8 cellular contexts compared by ENCODE assay signal in the genomic region with DNA sequence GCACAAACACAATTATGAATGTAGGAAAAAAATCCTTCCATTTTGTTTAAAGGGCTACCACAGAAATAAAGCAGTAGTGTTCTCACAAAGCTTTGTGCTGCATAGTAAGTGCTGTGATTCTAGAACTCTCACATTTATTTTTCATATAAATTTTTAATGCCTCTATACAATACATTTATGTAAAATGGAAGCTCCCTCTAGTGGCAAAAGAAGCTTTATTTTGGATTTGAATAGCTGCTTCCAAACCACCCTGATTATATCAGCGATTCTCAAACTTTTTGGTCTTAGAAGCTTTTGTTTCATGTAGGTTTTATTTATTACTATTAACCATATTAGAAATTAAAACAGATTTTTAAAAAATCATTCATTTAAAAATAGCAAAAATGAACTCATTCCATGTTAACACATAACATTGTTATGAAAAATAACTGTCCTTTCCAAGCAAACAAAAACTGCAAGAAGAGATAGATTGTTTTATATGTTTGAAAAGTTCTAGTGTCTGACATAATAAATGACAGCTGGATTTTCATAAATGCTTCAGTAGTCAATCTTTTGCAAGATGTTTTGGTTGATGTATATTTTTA. TPM values are rescaled to one million over a fixed set of nuclear protein-coding genes. Genes with fewer than 3 reads are reported as not detected.
DNase-seq lines count a peak whose midpoint lies in the region; ATAC-seq and TF ChIP-seq lines count a peak whose summit lies in the region.

No MANE protein-coding gene starts in this region.

- TF ChIP-seq CTCF in GM20000 (IDR thresholded peaks at IDR 0.05; ENCODE audit: extremely low read depth, missing control alignments) (peak; percentile 31), RWPE1 (conservative IDR thresholded peaks at IDR 0.05; ENCODE audit: low read depth) (peak; percentile 70), fibroblast of villous mesenchyme (IDR thresholded peaks at IDR 0.05; ENCODE audit: insufficient read depth, low read depth, low read length) (peak; percentile 43)

- CTCF ChIA-PET in RWPE1 (lab: Yijun Ruan, JAX): interaction anchor here (0.5 to 1.6 kb wide), 11 partner anchors 9 to 1600 kb away, joined by 3 to 6 read pairs (median 4); no protein-coding TSS in a partner anchor

- DNase-seq in AG08395 (ENCODE audit: low spot score): peak; percentile 4
- no peak for DNase-seq in GM20000 (ENCODE audit: low spot score)
- DNase-seq in RWPE1 (ENCODE audit: low spot score): no peak
- peak; percentile 22 for DNase-seq in fibroblast of villous mesenchyme (ENCODE audit: low read depth)
- no peak for DNase-seq in stimulated activated naive CD8-positive, alpha-beta T cell treated with anti-CD3 and anti-CD28 coated beads, Interleukin-15, Interleukin-2, amounts not matched to agents 100 U/mL and 50 U/mL, for 24 hours
- DNase-seq in activated T-cell treated with anti-CD3 and anti-CD28 coated beads for 4 hours: no peak
- DNase-seq in activated gamma-delta T cell (lab: John Stamatoyannopoulos, UW): no peak

- POLR2A ChIA-PET in RWPE1 (lab: Yijun Ruan, JAX; ENCODE audit: low non-redundant PET): no interaction called here

- H3K4me3 ChIP-seq in fibroblast of villous mesenchyme (ENCODE audit: low read depth, low read length): no peak overlapping the region

- no peak overlapping the region for H3K27ac ChIP-seq in RWPE1

- no peak for ATAC-seq in GM21576 (IDR thresholded peaks at IDR 0.05; ENCODE audit: unreplicated experiment)
- ATAC-seq in stimulated activated naive CD8-positive, alpha-beta T cell treated with anti-CD3 and anti-CD28 coated beads, Interleukin-15, Interleukin-2, amounts not matched to agents 100 U/mL and 50 U/mL, for 24 hours: no peak

RNA-seq across cellular contexts. Expression of a gene that starts 38.4 kb away (rescaled TPM):
- under 0.01 and 0.32 TPM in 2 replicates for total RNA-seq in fibroblast of villous mesenchyme

Comparison
In these comparisons a context has a peak if more than half of its experiments do, and no peak if none do; other contexts are left out.
1. DNase-seq: peak in AG08395 (single experiment) and fibroblast of villous mesenchyme (single experiment); none in GM20000 (single experiment), RWPE1 (single experiment), stimulated activated naive CD8-positive, alpha-beta T cell treated with anti-CD3 and anti-CD28 coated beads, Interleukin-15, Interleukin-2, amounts not matched to agents 100 U/mL and 50 U/mL, for 24 hours (single experiment), activated T-cell treated with anti-CD3 and anti-CD28 coated beads for 4 hours (single experiment) and activated gamma-delta T cell (single experiment).
2. Peak in every context shown above with its lines, with median percentiles within 50 percentile points of each other: CTCF ChIP-seq.